In the genomic region with DNA sequence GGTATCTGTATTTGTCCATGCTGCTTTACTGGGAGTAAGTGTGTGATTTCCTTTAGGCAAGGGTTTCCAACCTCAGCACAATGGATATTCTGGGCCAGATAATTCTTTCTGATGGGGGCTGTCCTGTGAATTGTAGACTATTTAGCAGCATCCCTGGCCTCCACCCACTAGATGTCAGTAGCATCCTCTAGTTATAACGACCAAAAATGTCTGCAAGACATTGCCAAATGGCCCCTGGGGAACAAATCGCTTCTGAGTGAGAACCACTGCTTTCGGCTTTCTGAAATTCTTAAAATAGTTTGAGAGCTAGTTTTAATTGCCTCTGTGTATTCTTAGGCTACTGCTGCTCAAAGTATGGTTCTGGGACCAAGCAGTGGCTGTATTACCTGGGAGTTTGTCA, we compare ENCODE assay signal across 8 cellular contexts.
A peak's percentile ranks its signal among the peaks of the same experiment; 100 is the strongest.
DNase-seq lines count a peak whose midpoint lies in the region; ATAC-seq lines count a peak whose summit lies in the region.

No MANE protein-coding gene starts in this region.

- no peaks in the 10 kb centered on the region for H3K9me2 ChIP-seq in Karpas-422 (replicated peaks; ENCODE audit: insufficient read depth, low read length)

- H3K9me3 Mint-ChIP-seq in activated naive CD4-positive, alpha-beta T cell treated with anti-CD3 and anti-CD28 coated beads for 36 hours: no peaks in the 10 kb centered on the region
- no peaks in the 10 kb centered on the region for H3K9me3 Mint-ChIP-seq in CD8-positive, alpha-beta memory T cell

- no peaks in the 10 kb centered on the region for H3K36me3 ChIP-seq in Karpas-422 (ENCODE audit: insufficient read depth, low read length)
- H3K36me3 ChIP-seq in CD8-positive, alpha-beta memory T cell (ENCODE audit: insufficient read depth, low read length): no peaks in the 10 kb centered on the region

- peaks cover 2% of the 10 kb centered on the region for H3K4me1 Mint-ChIP-seq in activated naive CD4-positive, alpha-beta T cell treated with anti-CD3 and anti-CD28 coated beads for 36 hours (ENCODE audit: low read depth)
- H3K4me1 Mint-ChIP-seq in CD8-positive, alpha-beta memory T cell: no peaks in the 10 kb centered on the region

- no peak overlapping the region for H3K9ac ChIP-seq in Karpas-422 (ENCODE audit: low read length)

- no peak overlapping the region for H3K4me3 Mint-ChIP-seq in activated naive CD4-positive, alpha-beta T cell treated with anti-CD3 and anti-CD28 coated beads for 36 hours
- no peak overlapping the region for H3K4me3 Mint-ChIP-seq in CD8-positive, alpha-beta memory T cell

- no peaks in the 10 kb centered on the region for H3K27me3 ChIP-seq in Karpas-422 (ENCODE audit: low read length)
- no peaks in the 10 kb centered on the region for H3K27me3 ChIP-seq in CD8-positive, alpha-beta memory T cell (ENCODE audit: insufficient read depth, low read length, poor library complexity, severe bottlenecking)

- H3K27ac ChIP-seq in Karpas-422 (ENCODE audit: low read length) (no peak overlapping the region), cingulate gyrus (ENCODE audit: low read depth, low read length) (peak overlapping the region; percentile 89)
- no peak overlapping the region for H3K27ac ChIP-seq in CD8-positive, alpha-beta memory T cell (ENCODE audit: low read depth, low read length)

- CTCF ChIA-PET in activated naive CD4-positive, alpha-beta T cell treated with anti-CD3 and anti-CD28 coated beads for 36 hours (lab: Charles Lee): interaction anchor here (1.4 kb wide), 1 partner anchor 134 kb away, joined by 7 read pairs; no protein-coding TSS in a partner anchor
- CTCF ChIA-PET in CD8-positive, alpha-beta memory T cell (lab: Charles Lee): no interaction called here

- no peaks in the 10 kb centered on the region for H3K36me3 Mint-ChIP-seq in activated naive CD4-positive, alpha-beta T cell treated with anti-CD3 and anti-CD28 coated beads for 36 hours (ENCODE audit: low read depth)
- H3K36me3 Mint-ChIP-seq in CD8-positive, alpha-beta memory T cell: no peaks in the 10 kb centered on the region

- intact Hi-C loops in activated naive CD4-positive, alpha-beta T cell treated with anti-CD3 and anti-CD28 coated beads for 36 hours (cut with micrococcal nuclease): loop anchor here (1.0 to 5.0 kb wide), 4 partner anchors 129 to 241 kb away; no protein-coding TSS in a partner anchor

- peak; percentile 15 for DNase-seq in activated naive CD4-positive, alpha-beta T cell treated with anti-CD3 and anti-CD28 coated beads for 36 hours
- DNase-seq in activated naive CD4-positive, alpha-beta T cell treated with anti-CD3 and anti-CD28 coated beads, Interleukin-2, amount 50 U/mL, for 16 hours: no peak
- peak; percentile 86 for DNase-seq in Karpas-422
- DNase-seq in superior temporal gyrus (ENCODE audit: extremely low spot score): peak; percentile 78
- DNase-seq in DMS79 treated with DMSO at 0.1 percent for 48 hours (lab: John Stamatoyannopoulos, UW): no peak
- DNase-seq in CD8-positive, alpha-beta memory T cell: no peak

- no peaks in the 10 kb centered on the region for H4K20me1 ChIP-seq in Karpas-422 (ENCODE audit: insufficient read depth, low read depth, low read length)

- no peak for ATAC-seq in GM21576 (IDR thresholded peaks at IDR 0.05; ENCODE audit: unreplicated experiment)

- no peaks in the 10 kb centered on the region for H3K27me3 Mint-ChIP-seq in activated naive CD4-positive, alpha-beta T cell treated with anti-CD3 and anti-CD28 coated beads for 36 hours (ENCODE audit: low read depth)
- peaks cover 4 to 20% of the 10 kb centered on the region in 2 donors for H3K27me3 Mint-ChIP-seq in CD8-positive, alpha-beta memory T cell

- POLR2A ChIA-PET in CD8-positive, alpha-beta memory T cell (lab: Charles Lee): no interaction called here

- no peaks in the 10 kb centered on the region for H3K79me2 ChIP-seq in Karpas-422 (ENCODE audit: low read length)

- no peak overlapping the region for H3K27ac Mint-ChIP-seq in activated naive CD4-positive, alpha-beta T cell treated with anti-CD3 and anti-CD28 coated beads for 36 hours
- no peak overlapping the region for H3K27ac Mint-ChIP-seq in CD8-positive, alpha-beta memory T cell

- no peak overlapping the region; the same call in 1 of the 2 replicates for H2AFZ ChIP-seq in Karpas-422 (ENCODE audit: low read length)

- H3K4me1 ChIP-seq in Karpas-422 (ENCODE audit: low read length): peaks cover 3% of the 10 kb centered on the region; the same call in 1 of the 2 replicates
- no peaks in the 10 kb centered on the region for H3K4me1 ChIP-seq in CD8-positive, alpha-beta memory T cell (ENCODE audit: insufficient read depth, low read length)

- no peaks in the 10 kb centered on the region for H3K9me3 ChIP-seq in Karpas-422 (ENCODE audit: low read length)
- no peaks in the 10 kb centered on the region for H3K9me3 ChIP-seq in CD8-positive, alpha-beta memory T cell (ENCODE audit: low read length)

- peak overlapping the region; percentile 26 for H3K4me2 ChIP-seq in Karpas-422 (ENCODE audit: low read depth, low read length, poor library complexity, severe bottlenecking)

- no peak overlapping the region for H3K4me3 ChIP-seq in Karpas-422 (ENCODE audit: low read length)
- H3K4me3 ChIP-seq in CD8-positive, alpha-beta memory T cell (ENCODE audit: low read length): no peak overlapping the region

Comparison
In these comparisons a context has a peak if more than half of its experiments do, and no peak if none do; other contexts are left out.
1. DNase-seq: peak in activated naive CD4-positive, alpha-beta T cell treated with anti-CD3 and anti-CD28 coated beads for 36 hours (single experiment), Karpas-422 (single experiment) and superior temporal gyrus (single experiment); none in activated naive CD4-positive, alpha-beta T cell treated with anti-CD3 and anti-CD28 coated beads, Interleukin-2, amount 50 U/mL, for 16 hours (single experiment), DMS79 treated with DMSO at 0.1 percent for 48 hours (single experiment) and CD8-positive, alpha-beta memory T cell (0 of 5).